In the genomic region with DNA sequence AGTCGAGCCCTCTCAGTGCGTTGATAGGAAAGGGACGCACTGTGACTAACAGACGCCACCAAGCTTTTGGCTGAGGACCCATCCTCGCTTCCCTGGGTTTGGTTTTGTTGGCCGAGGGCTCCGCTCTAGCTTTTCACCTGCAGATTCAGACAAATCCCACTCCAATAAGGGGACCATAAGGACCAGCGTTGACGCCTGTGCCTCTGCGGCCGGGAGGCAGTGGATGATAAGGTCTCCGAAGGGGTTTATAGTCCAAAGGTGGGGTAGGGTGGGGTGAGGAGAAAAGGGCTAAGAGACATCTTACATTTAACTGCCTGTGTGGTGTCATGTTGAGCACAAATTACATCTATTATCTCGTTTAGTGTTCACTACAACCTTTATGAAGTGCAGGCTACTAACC, we compare ENCODE assay signal across 1 cellular context.
TF ChIP-seq lines count a peak whose summit lies in the region.

No MANE protein-coding gene starts in this region.

TF ChIP-seq in IMR-90, 13 proteins besides CTCF, POLR2A, EP300 and RAD21 (continued from another document):
- TF ChIP-seq, protein P1, sequence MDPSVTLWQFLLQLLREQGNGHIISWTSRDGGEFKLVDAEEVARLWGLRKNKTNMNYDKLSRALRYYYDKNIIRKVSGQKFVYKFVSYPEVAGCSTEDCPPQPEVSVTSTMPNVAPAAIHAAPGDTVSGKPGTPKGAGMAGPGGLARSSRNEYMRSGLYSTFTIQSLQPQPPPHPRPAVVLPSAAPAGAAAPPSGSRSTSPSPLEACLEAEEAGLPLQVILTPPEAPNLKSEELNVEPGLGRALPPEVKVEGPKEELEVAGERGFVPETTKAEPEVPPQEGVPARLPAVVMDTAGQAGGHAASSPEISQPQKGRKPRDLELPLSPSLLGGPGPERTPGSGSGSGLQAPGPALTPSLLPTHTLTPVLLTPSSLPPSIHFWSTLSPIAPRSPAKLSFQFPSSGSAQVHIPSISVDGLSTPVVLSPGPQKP (IDR thresholded peaks at IDR 0.05; ENCODE audit: borderline replicate concordance, low read depth, low read length) = no peak
- TF ChIP-seq MAZ (IDR thresholded peaks at IDR 0.05; ENCODE audit: borderline replicate concordance, low read depth, low read length) = no peak
- no peak for TF ChIP-seq RCOR1 (IDR thresholded peaks at IDR 0.05; ENCODE audit: insufficient replicate concordance, low read length)
